Comparison of ENCODE assay signal across 12 cellular contexts in genomic region chr3:11513817-11514135, GRCh38.
DNase-seq lines count a peak whose midpoint lies in the region; ATAC-seq and TF ChIP-seq lines count a peak whose summit lies in the region.
"Had no signal": no experiment of that assay in that cellular context is flagged by ENCODE, and none has a peak within 500 bp of the region (broad histone marks: within the 10 kb centered on the region; RNA-seq: fewer than 3 reads in every experiment).

No MANE protein-coding gene starts in this region.

- H3K4me1 ChIP-seq in A673 (ENCODE audit: insufficient read depth, low read length, poor library complexity, severe bottlenecking) = peaks cover 34% of the 10 kb centered on the region
- peaks cover 0 to 41% (median 34%) of the 10 kb centered on the region in 4 donors for H3K4me1 ChIP-seq in sigmoid colon

- no TSS peak for BruUV-seq in A673 (replicated peaks; lab: Mats Ljungman, UMichigan)

- H3K27ac ChIP-seq in A673 (ENCODE audit: low read depth, low read length, poor library complexity, severe bottlenecking) (peak overlapping the region; percentile 38), sigmoid colon (peak overlapping the region in 3 of 4 donors; percentile 45 to 52 (median 45))
- H3K27ac ChIP-seq: A549 had no signal

- no peaks in the 10 kb centered on the region for H3K36me3 ChIP-seq in A673 (ENCODE audit: insufficient read depth, low read length, poor library complexity, severe bottlenecking)
- H3K36me3 ChIP-seq in sigmoid colon = no peaks in the 10 kb centered on the region

- no peak for TF ChIP-seq EP300 in sigmoid colon (IDR thresholded peaks at IDR 0.05)

- no peaks in the 10 kb centered on the region for H3K9me3 ChIP-seq in A673 (ENCODE audit: low read depth, low read length, poor library complexity, severe bottlenecking)
- no peaks in the 10 kb centered on the region for H3K9me3 ChIP-seq in sigmoid colon
- H3K9me3 ChIP-seq: A549 had no signal

- H3K27me3 ChIP-seq in A673 (replicated peaks; ENCODE audit: insufficient read depth, low read depth, low read length, poor library complexity) (no peaks in the 10 kb centered on the region), sigmoid colon (no peaks in the 10 kb centered on the region)

- DNase-seq in A673 (ENCODE audit: low spot score) (no peak), amniotic epithelial cell (ENCODE audit: low read depth) (peak; percentile 60), left ventricle myocardium superior (no peak), sigmoid colon (no peak), NCI-H1105 (lab: John Stamatoyannopoulos, UW) (no peak), T1000 (lab: John Stamatoyannopoulos, UW) (no peak)
- no peak for DNase-seq in activated T-cell treated with anti-CD3 and anti-CD28 coated beads, Interleukin-2, amount 50 U/mL, for 1 hour
- DNase-seq in activated CD4-positive, alpha-beta T cell treated with anti-CD3 and anti-CD28 coated beads, Interleukin-2, amount 50 U/mL, for 48 hours = no peak
- DNase-seq: activated naive CD4-positive, alpha-beta T cell treated with anti-CD3 and anti-CD28 coated beads for 36 hours; Calu3; NCI-H524 had no signal

- H3K4me3 ChIP-seq in A673 (ENCODE audit: low read depth, low read length, poor library complexity, severe bottlenecking) (no peak overlapping the region), sigmoid colon (no peak overlapping the region)
- H3K4me3 ChIP-seq: A549 had no signal

- no peak for TF ChIP-seq CTCF in A673 (conservative IDR thresholded peaks at IDR 0.05; ENCODE audit: low read depth, low read length)
- no peak for TF ChIP-seq CTCF in sigmoid colon (IDR thresholded peaks at IDR 0.05)

- TF ChIP-seq POLR2A in sigmoid colon (IDR thresholded peaks at IDR 0.05) = no peak

- CTCF ChIA-PET in A673 (lab: Charles Lee) = no interaction called here

- intact Hi-C loops in A673 (cut with micrococcal nuclease; ENCODE audit: unreplicated experiment) (loop anchor here (10.0 kb wide), 1 partner anchor 131 kb away; the partner anchor contains the start of gene VGLL4), left ventricle myocardium superior (cut with micrococcal nuclease) (no loop called here), sigmoid colon (cut with DNase I) (no loop called here)

- WGBS in sigmoid colon, 2 donors = 93 to 94% methylated on average over 3 of the region's 3 CpGs

- peak; percentile 19 for ATAC-seq in left ventricle myocardium superior

- POLR2A ChIA-PET in A673 (lab: Charles Lee; ENCODE audit: low non-redundant PET) = no interaction called here
